8 cellular contexts compared by ENCODE assay signal in the genomic region with DNA sequence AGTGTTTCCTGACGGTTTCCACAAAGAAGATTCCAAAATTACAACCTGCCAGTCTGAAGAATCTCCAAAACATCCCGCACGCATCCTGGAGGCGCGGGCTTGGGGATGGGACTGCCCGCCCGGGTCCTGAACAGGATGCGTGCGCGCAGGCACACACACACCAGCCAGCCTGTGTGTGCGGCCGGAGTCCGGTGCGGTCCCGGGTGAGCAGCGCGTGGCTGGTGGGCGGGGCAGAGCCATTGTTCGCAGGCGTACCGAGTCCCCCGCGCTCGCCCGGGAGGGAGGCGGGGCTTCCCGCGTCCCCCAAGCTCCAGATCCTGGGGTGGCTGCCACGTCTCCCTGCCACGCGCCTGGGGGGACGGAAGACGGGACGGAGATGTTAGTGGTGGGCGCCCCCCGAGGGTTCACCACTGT. TPM values are rescaled to one million over a fixed set of nuclear protein-coding genes. Genes with fewer than 3 reads are reported as not detected.
DNase-seq lines count a peak whose midpoint lies in the region; ATAC-seq and TF ChIP-seq lines count a peak whose summit lies in the region.

No MANE protein-coding gene starts in this region.

- H3K9me3 Mint-ChIP-seq in activated naive CD8-positive, alpha-beta T cell treated with anti-CD3 and anti-CD28 coated beads, Interleukin-2, amount 10 ng/mL, durations not matched to agents 7 days and 5 days: no peaks in the 10 kb centered on the region

- peak overlapping the region; percentile 49 for H3K27ac Mint-ChIP-seq in activated naive CD8-positive, alpha-beta T cell treated with anti-CD3 and anti-CD28 coated beads, Interleukin-2, amount 10 ng/mL, durations not matched to agents 7 days and 5 days

- no peaks in the 10 kb centered on the region for H3K27me3 ChIP-seq in HUES64 (ENCODE audit: insufficient read depth, low read length)
- peaks cover 4% of the 10 kb centered on the region; the same call in 1 of the 2 replicates for H3K27me3 ChIP-seq in SJSA1 (replicated peaks)
- peaks cover 0 to 37% (median 0%) of the 10 kb centered on the region in 9 donors for H3K27me3 ChIP-seq in heart left ventricle
- no peaks in the 10 kb centered on the region for H3K27me3 ChIP-seq in upper lobe of right lung

- H3K27ac ChIP-seq in HUES64 (ENCODE audit: low read depth, low read length) (peak overlapping the region; percentile 89), SJSA1 (no peak overlapping the region), heart left ventricle (peak overlapping the region in 3 of 12 donors; percentile 42 to 50 (median 45)), upper lobe of right lung (peak overlapping the region; percentile 71)

- H3K4me1 ChIP-seq in HUES64 (ENCODE audit: insufficient read depth, low read length) (peaks cover 33% of the 10 kb centered on the region), SJSA1 (replicated peaks) (peaks cover 21% of the 10 kb centered on the region), heart left ventricle (peaks cover 0 to 22% (median 11%) of the 10 kb centered on the region in 12 donors), upper lobe of right lung (peaks cover 9% of the 10 kb centered on the region)

- H3K36me3 ChIP-seq in HUES64 (ENCODE audit: insufficient read depth, low read length) (peaks cover 36% of the 10 kb centered on the region), SJSA1 (peaks cover 14% of the 10 kb centered on the region), heart left ventricle (no peaks in the 10 kb centered on the region), upper lobe of right lung (no peaks in the 10 kb centered on the region)

- H3K4me3 Mint-ChIP-seq in activated naive CD8-positive, alpha-beta T cell treated with anti-CD3 and anti-CD28 coated beads, Interleukin-2, amount 10 ng/mL, durations not matched to agents 7 days and 5 days: peak overlapping the region; percentile 100

- H3K4me3 ChIP-seq in HUES64 (ENCODE audit: low read length): peak overlapping the region; percentile 75
- peak overlapping the region; percentile 50 for H3K4me3 ChIP-seq in SJSA1
- peak overlapping the region; percentile 44 to 73 (median 60) for H3K4me3 ChIP-seq in heart left ventricle
- peak overlapping the region; percentile 72 for H3K4me3 ChIP-seq in upper lobe of right lung

- POLR2A ChIA-PET in activated naive CD8-positive, alpha-beta T cell treated with anti-CD3 and anti-CD28 coated beads, Interleukin-2, amount 10 ng/mL, durations not matched to agents 7 days and 5 days (lab: Charles Lee): interaction anchor here (0.8 to 11.4 kb wide), 11 partner anchors 12 to 189 kb away, joined by 3 to 131 read pairs (median 6); a partner anchor contains a TSS

- H3K4me1 Mint-ChIP-seq in activated naive CD8-positive, alpha-beta T cell treated with anti-CD3 and anti-CD28 coated beads, Interleukin-2, amount 10 ng/mL, durations not matched to agents 7 days and 5 days: peaks cover 38% of the 10 kb centered on the region

- peak overlapping the region; percentile 63 for H3K9ac ChIP-seq in HUES64 (ENCODE audit: low read depth, low read length)

- ATAC-seq in GM21390 (IDR thresholded peaks at IDR 0.05; ENCODE audit: unreplicated experiment): peak; percentile 50
- peak; percentile 73 for ATAC-seq in activated naive CD8-positive, alpha-beta T cell treated with anti-CD3 and anti-CD28 coated beads, Interleukin-2, amount 10 ng/mL, durations not matched to agents 7 days and 5 days (ENCODE audit: low read depth)
- ATAC-seq in heart left ventricle: peak; percentile 32 to 78 (median 66)
- ATAC-seq in upper lobe of right lung: peak; percentile 68

- under 1% methylated on average over 36 of the region's 36 CpGs for WGBS in HUES64
- 0 to 2% (median 1%) methylated on average over 25 to 36 of the region's 36 CpGs for WGBS in heart left ventricle, 4 donors

- peaks cover 38% of the 10 kb centered on the region for H3K36me3 Mint-ChIP-seq in activated naive CD8-positive, alpha-beta T cell treated with anti-CD3 and anti-CD28 coated beads, Interleukin-2, amount 10 ng/mL, durations not matched to agents 7 days and 5 days

- no peaks in the 10 kb centered on the region for H3K27me3 Mint-ChIP-seq in activated naive CD8-positive, alpha-beta T cell treated with anti-CD3 and anti-CD28 coated beads, Interleukin-2, amount 10 ng/mL, durations not matched to agents 7 days and 5 days

- DNase-seq in DMS 273 treated with DMSO at 0.1 percent for 48 hours (lab: John Stamatoyannopoulos, UW): peak; percentile 23
- peak; percentile 52 to 69 for DNase-seq in SJSA1 (ENCODE audit: low read depth in 1 of 2, low spot score in 2 of 2)
- peak; percentile 86 for DNase-seq in activated naive CD8-positive, alpha-beta T cell treated with anti-CD3 and anti-CD28 coated beads, Interleukin-2, amount 10 ng/mL, durations not matched to agents 7 days and 5 days
- DNase-seq in heart left ventricle: peak; percentile 48 to 83 (median 63)
- DNase-seq in posterior cingulate gyrus: peak; percentile 68 to 97 (median 81)
- DNase-seq in upper lobe of right lung: peak; percentile 87

- H3K9me3 ChIP-seq in HUES64 (ENCODE audit: insufficient read depth, low read depth, low read length): no peaks in the 10 kb centered on the region
- no peaks in the 10 kb centered on the region for H3K9me3 ChIP-seq in SJSA1 (replicated peaks)
- no peaks in the 10 kb centered on the region for H3K9me3 ChIP-seq in heart left ventricle
- no peaks in the 10 kb centered on the region for H3K9me3 ChIP-seq in upper lobe of right lung

- intact Hi-C loops in heart left ventricle (cut with DNase I) (loop anchor here in 1 of 10 donors (2.0 kb wide), 1 partner anchor 26 kb away; no protein-coding TSS in a partner anchor), posterior cingulate gyrus (cut with DNase I) (loop anchor here (2.0 to 10.0 kb wide), 2 partner anchors 26 to 178 kb away; a partner anchor contains a TSS), upper lobe of right lung (cut with DNase I) (no loop called here)

- no peak for TF ChIP-seq POLR2A in heart left ventricle (IDR thresholded peaks at IDR 0.05)

- TF ChIP-seq CTCF in heart left ventricle (IDR thresholded peaks at IDR 0.05) (no peak), upper lobe of right lung (IDR thresholded peaks at IDR 0.05) (no peak)

RNA-seq across cellular contexts. Expression of a gene that starts 0.7 kb away (rescaled TPM):
- 504 TPM for polyA plus RNA-seq in HUES64 (2013, experiment 1 of 2)
- polyA plus RNA-seq in HUES64 (2013, experiment 2 of 2): 575 TPM
- total RNA-seq in SJSA1 (2014; rRNA removed; shearing (Covaris generic)): 37.0 and 41.8 TPM in 2 replicates
- 100 to 1,000 TPM; 212 to 220 TPM for total RNA-seq in activated naive CD8-positive, alpha-beta T cell treated with anti-CD3 and anti-CD28 coated beads, Interleukin-2, amount 10 ng/mL, durations not matched to agents 7 days and 5 days
- 100 to 1,000 TPM in 1 of 9 donors, 10 to 100 TPM in 2, 1 to 10 TPM in 6; 2.3 to 216 (median 4.9) TPM for total RNA-seq in heart left ventricle
- 10 to 100 TPM; 16.8 to 66.9 TPM for polyA plus RNA-seq in heart left ventricle
- 276 TPM for total RNA-seq in upper lobe of right lung

RNA-seq across cellular contexts. Expression of a gene that starts 16.3 kb away (rescaled TPM):
- not detected for polyA plus RNA-seq in HUES64 (2013, experiment 1 of 2)
- polyA plus RNA-seq in HUES64 (2013, experiment 2 of 2): not detected
- total RNA-seq in SJSA1 (2014; rRNA removed; shearing (Covaris generic)): not detected in 2 replicates
- not detected for total RNA-seq in activated naive CD8-positive, alpha-beta T cell treated with anti-CD3 and anti-CD28 coated beads, Interleukin-2, amount 10 ng/mL, durations not matched to agents 7 days and 5 days
- total RNA-seq in heart left ventricle: not detected
- not detected for polyA plus RNA-seq in heart left ventricle
- total RNA-seq in upper lobe of right lung: 2.1 TPM

RNA-seq across cellular contexts. Expression of a gene that starts 59.9 kb away (rescaled TPM):
- 68.2 TPM for polyA plus RNA-seq in HUES64 (2013, experiment 1 of 2)
- polyA plus RNA-seq in HUES64 (2013, experiment 2 of 2): 60.5 TPM
- 34.6 and 47.7 TPM in 2 replicates for total RNA-seq in SJSA1 (2014; rRNA removed; shearing (Covaris generic))
- total RNA-seq in activated naive CD8-positive, alpha-beta T cell treated with anti-CD3 and anti-CD28 coated beads, Interleukin-2, amount 10 ng/mL, durations not matched to agents 7 days and 5 days: 10 to 100 TPM; 47.3 to 50.6 TPM
- total RNA-seq in heart left ventricle: 10 to 100 TPM; 14.6 to 32.0 (median 20.8) TPM
- 10 to 100 TPM; 23.0 to 43.8 TPM for polyA plus RNA-seq in heart left ventricle
- total RNA-seq in upper lobe of right lung: 42.1 TPM

Comparison
In these comparisons a context has a peak if more than half of its experiments do, and no peak if none do; other contexts are left out.
1. DNase-seq: peak in every context shown above with its lines; median percentile 87 in upper lobe of right lung; 86 in activated naive CD8-positive, alpha-beta T cell treated with anti-CD3 and anti-CD28 coated beads, Interleukin-2, amount 10 ng/mL, durations not matched to agents 7 days and 5 days; 81 in posterior cingulate gyrus; 63 in heart left ventricle; 60 in SJSA1; 23 in DMS 273 treated with DMSO at 0.1 percent for 48 hours.